Comparison of ENCODE assay signal across 22 cellular contexts in genomic region chr13:40064154-40064713, GRCh38.
DNase-seq lines count a peak whose midpoint lies in the region; ATAC-seq and TF ChIP-seq lines count a peak whose summit lies in the region.
"Had no signal": no experiment of that assay in that cellular context is flagged by ENCODE, and none has a peak within 500 bp of the region (broad histone marks: within the 10 kb centered on the region; RNA-seq: fewer than 3 reads in every experiment).

No MANE protein-coding gene starts in this region.

- H3K9me3 Mint-ChIP-seq in activated T-cell treated with anti-CD3 and anti-CD28 coated beads, Interleukin-2, amount 50 U/mL, for 72 hours, result no peaks in the 10 kb centered on the region
- no peaks in the 10 kb centered on the region for H3K9me3 Mint-ChIP-seq in stimulated activated memory B cell treated with anti-CD40 and anti-IgM and Interleukin-4, amounts not matched to agents 10 μg/mL and 1 μg/mL and 100 μg/mL, for 72 hours
- H3K9me3 Mint-ChIP-seq: activated naive CD4-positive, alpha-beta T cell treated with anti-CD3 and anti-CD28 coated beads for 36 hours; natural killer cell; T-helper 1 cell treated with Interleukin-12 subunit alpha and Interleukin-12 subunit beta and Interleukin-4 antibody, amounts not matched to agents 30 μg/mL and 1 μg/mL, for 36 hours had no signal

- no peak for TF ChIP-seq CTCF in RWPE2 (IDR thresholded peaks at IDR 0.05; ENCODE audit: poor library complexity, severe bottlenecking)

- no peaks in the 10 kb centered on the region for H3K27me3 Mint-ChIP-seq in activated T-cell treated with anti-CD3 and anti-CD28 coated beads, Interleukin-2, amount 50 U/mL, for 72 hours (ENCODE audit: low read depth)
- H3K27me3 Mint-ChIP-seq in stimulated activated memory B cell treated with anti-CD40 and anti-IgM and Interleukin-4, amounts not matched to agents 10 μg/mL and 1 μg/mL and 100 μg/mL, for 72 hours, result no peaks in the 10 kb centered on the region

- no peaks in the 10 kb centered on the region for H3K36me3 Mint-ChIP-seq in activated T-cell treated with anti-CD3 and anti-CD28 coated beads, Interleukin-2, amount 50 U/mL, for 72 hours (ENCODE audit: insufficient read depth in 2 of 2)
- H3K36me3 Mint-ChIP-seq in stimulated activated memory B cell treated with anti-CD40 and anti-IgM and Interleukin-4, amounts not matched to agents 10 μg/mL and 1 μg/mL and 100 μg/mL, for 72 hours, result no peaks in the 10 kb centered on the region
- H3K36me3 Mint-ChIP-seq: CD14-positive monocyte, natural killer cell had no signal

- peaks cover 56% of the 10 kb centered on the region for H3K4me1 Mint-ChIP-seq in activated T-cell treated with anti-CD3 and anti-CD28 coated beads, Interleukin-2, amount 50 U/mL, for 72 hours (ENCODE audit: low read depth)
- H3K4me1 Mint-ChIP-seq in stimulated activated memory B cell treated with anti-CD40 and anti-IgM and Interleukin-4, amounts not matched to agents 10 μg/mL and 1 μg/mL and 100 μg/mL, for 72 hours, result peaks cover 40% of the 10 kb centered on the region
- H3K4me1 Mint-ChIP-seq: CD14-positive monocyte, natural killer cell had no signal

- H3K27me3 ChIP-seq in RWPE2 (ENCODE audit: insufficient read depth, poor library complexity, severe bottlenecking), result no peaks in the 10 kb centered on the region

- no peaks in the 10 kb centered on the region for H3K9me3 ChIP-seq in RWPE2 (ENCODE audit: severe bottlenecking)

- peak overlapping the region; percentile 52 for H3K27ac ChIP-seq in RWPE2 (ENCODE audit: poor library complexity, severe bottlenecking)
- H3K27ac ChIP-seq: WERI-Rb-1 had no signal

- H3K4me1 ChIP-seq in RWPE2 (ENCODE audit: insufficient read depth, poor library complexity, severe bottlenecking), result peaks cover 24% of the 10 kb centered on the region

- ATAC-seq in activated T-cell treated with anti-CD3 and anti-CD28 coated beads, Interleukin-2, amount 50 U/mL, for 72 hours (replicated peaks in 1 of 2), result no peak
- ATAC-seq in RWPE2 (ENCODE audit: low read depth) (no peak), HG02623 (IDR thresholded peaks at IDR 0.05; ENCODE audit: unreplicated experiment) (no peak)
- ATAC-seq in stimulated activated memory B cell treated with anti-CD40 and anti-IgM and Interleukin-4, amounts not matched to agents 10 μg/mL and 1 μg/mL and 100 μg/mL, for 72 hours, result no peak
- ATAC-seq: K562, natural killer cell, Right ventricle myocardium inferior had no signal

- peak overlapping the region; percentile 36 for H3K27ac Mint-ChIP-seq in activated T-cell treated with anti-CD3 and anti-CD28 coated beads, Interleukin-2, amount 50 U/mL, for 72 hours
- H3K27ac Mint-ChIP-seq in stimulated activated memory B cell treated with anti-CD40 and anti-IgM and Interleukin-4, amounts not matched to agents 10 μg/mL and 1 μg/mL and 100 μg/mL, for 72 hours, result peak overlapping the region; percentile 57
- H3K27ac Mint-ChIP-seq: activated naive CD4-positive, alpha-beta T cell treated with anti-CD3 and anti-CD28 coated beads for 36 hours; natural killer cell; T-helper 1 cell treated with Interleukin-12 subunit alpha and Interleukin-12 subunit beta and Interleukin-4 antibody, amounts not matched to agents 30 μg/mL and 1 μg/mL, for 36 hours had no signal

- H3K4me3 Mint-ChIP-seq in activated T-cell treated with anti-CD3 and anti-CD28 coated beads, Interleukin-2, amount 50 U/mL, for 72 hours, result no peak overlapping the region
- no peak overlapping the region for H3K4me3 Mint-ChIP-seq in stimulated activated memory B cell treated with anti-CD40 and anti-IgM and Interleukin-4, amounts not matched to agents 10 μg/mL and 1 μg/mL and 100 μg/mL, for 72 hours
- H3K4me3 Mint-ChIP-seq: activated naive CD4-positive, alpha-beta T cell treated with anti-CD3 and anti-CD28 coated beads for 36 hours; CD14-positive monocyte; natural killer cell; T-helper 1 cell treated with Interleukin-12 subunit alpha and Interleukin-12 subunit beta and Interleukin-4 antibody, amounts not matched to agents 30 μg/mL and 1 μg/mL, for 36 hours had no signal

- no peaks in the 10 kb centered on the region for H3K36me3 ChIP-seq in RWPE2 (ENCODE audit: low read depth)
- H3K36me3 ChIP-seq: WERI-Rb-1 had no signal

- H3K4me3 ChIP-seq in RWPE2 (ENCODE audit: severe bottlenecking), result no peak overlapping the region
- H3K4me3 ChIP-seq: K562 had no signal

- no peak for DNase-seq in activated T-cell treated with anti-CD3 and anti-CD28 coated beads, Interleukin-2, amount 50 U/mL, for 72 hours
- DNase-seq in activated T-cell treated with anti-CD3 and anti-CD28 coated beads, Interleukin-2, amount 50 U/mL, for 1 hour, result no peak
- DNase-seq in RWPE2 (ENCODE audit: low spot score), result no peak
- DNase-seq in islet precursor cell, result peak; percentile 78
- DNase-seq in AML-193 (lab: John Stamatoyannopoulos, UW), result no peak
- no peak for DNase-seq in activated CD4-positive, alpha-beta T cell treated with anti-CD3 and anti-CD28 coated beads, Interleukin-2, amount 50 U/mL, for 48 hours
- DNase-seq: 8988T; activated naive CD4-positive, alpha-beta T cell treated with anti-CD3 and anti-CD28 coated beads for 36 hours; cortex of kidney; foreskin melanocyte; natural killer cell; NCI-H1048; NCI-H2029 treated with DMSO at 0.1 percent for 48 hours; NCI-H510A; stimulated activated CD4-positive, alpha-beta T cell treated with anti-CD3 and anti-CD28 coated beads, Interleukin-4, amount 100 ng/mL, for 24 hours; WERI-Rb-1 had no signal
